ENCODE assay signal across 8 cellular contexts in the genomic region with DNA sequence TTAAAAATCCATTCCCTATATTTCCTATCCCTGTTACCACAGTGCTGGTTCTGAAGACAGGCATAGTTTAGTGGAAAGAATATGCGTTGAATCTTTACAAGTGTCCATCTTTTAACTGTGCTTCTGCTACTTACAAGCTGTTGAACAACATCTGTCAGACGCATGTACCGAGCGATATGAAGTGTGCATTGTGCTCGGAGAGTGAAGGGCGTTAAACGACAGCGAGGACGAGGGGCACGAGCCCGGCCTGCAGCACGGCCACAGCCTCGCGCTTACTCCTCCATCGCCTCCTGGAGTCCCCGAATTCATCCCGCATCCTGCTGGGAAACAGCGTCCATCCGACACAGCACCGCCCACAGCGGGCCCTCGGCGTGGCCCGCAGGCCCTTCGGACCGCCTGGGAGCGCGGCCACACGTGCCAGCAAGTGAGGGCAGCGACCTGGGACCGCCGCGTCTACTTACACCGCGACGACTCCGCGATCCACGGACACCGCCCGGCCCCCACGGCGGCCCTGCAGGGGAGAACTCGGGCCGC. TPM values are rescaled to one million over a fixed set of nuclear protein-coding genes. Genes with fewer than 3 reads are reported as not detected.
DNase-seq lines count a peak whose midpoint lies in the region; ATAC-seq, FAIRE-seq and TF ChIP-seq lines count a peak whose summit lies in the region.

No MANE protein-coding gene starts in this region.

- H3K4me2 ChIP-seq in HCT116 (ENCODE audit: low read length) (peak overlapping the region; percentile 86), astrocyte (ENCODE audit: low read length) (peak overlapping the region; percentile 98)

- FAIRE-seq in astrocyte (lab: Jason Lieb, UNC) (peak; percentile 45), small intestine (lab: Jason Lieb, UNC) (no peak)

- H3K36me3 Mint-ChIP-seq in astrocyte (ENCODE audit: low read depth, unreplicated experiment): peaks cover 3% of the 10 kb centered on the region

- TF ChIP-seq POLR2A in HCT116 (IDR thresholded peaks at IDR 0.05; ENCODE audit: borderline replicate concordance, extremely low read depth, insufficient read depth, insufficient read length): no peak

- POLR2A ChIA-PET in HCT116 (lab: Charles Lee): interaction anchor here (1.4 kb wide), 1 partner anchor 21 kb away, joined by 7 read pairs; no protein-coding TSS in a partner anchor

- RAD21 ChIA-PET in HCT116 (lab: Charles Lee; ENCODE audit: low non-redundant PET in 1 of 2, low total read pairs in 2 of 2, uncharacterized antibody in 2 of 2, unreplicated experiment in 2 of 2): no interaction called here

- WGBS in small intestine, 3 donors: 0% methylated on average over 27 to 45 of the region's 45 CpGs

- DNase-seq in NCI-H82 (lab: John Stamatoyannopoulos, UW) (peak; percentile 57), NCI-H82 treated with DMSO at 0.1 percent for 48 hours (lab: John Stamatoyannopoulos, UW; ENCODE audit: unreplicated experiment) (no peak), HCT116 (ENCODE audit: low read depth, low spot score) (no peak), NCI-H1105 (lab: John Stamatoyannopoulos, UW) (peak; percentile 30), astrocyte (ENCODE audit: low read depth) (peak; percentile 41), small intestine (peak; percentile 35), GF-D8 (lab: John Stamatoyannopoulos, UW) (no peak)

- H3K79me2 ChIP-seq in HCT116 (ENCODE audit: insufficient read depth, low read length) (peaks cover 87% of the 10 kb centered on the region), astrocyte (ENCODE audit: insufficient read depth, low read length) (peaks cover 89% of the 10 kb centered on the region)

- intact Hi-C loops in HCT116 (cut with micrococcal nuclease): loop anchor here (1.0 kb wide), 1 partner anchor 241 kb away; no protein-coding TSS in a partner anchor

- no TSS peak for BruUV-seq in HCT116 (replicated peaks; lab: Mats Ljungman, UMichigan)

- H3K27me3 Mint-ChIP-seq in astrocyte (ENCODE audit: low read depth, unreplicated experiment): no peaks in the 10 kb centered on the region

- peaks cover 0 to 27% of the 10 kb centered on the region in 2 experiments; a peak in 3 of 4 replicates for H3K36me3 ChIP-seq in HCT116 (ENCODE audit: control insufficient read depth in 1 of 2, insufficient read depth in 2 of 2, low read length in 2 of 2)
- peaks cover 3% of the 10 kb centered on the region for H3K36me3 ChIP-seq in astrocyte (ENCODE audit: insufficient read depth, low read length)
- peaks cover 8% of the 10 kb centered on the region for H3K36me3 ChIP-seq in iPS-15b (ENCODE audit: control insufficient read depth, insufficient read depth, low read length)
- H3K36me3 ChIP-seq in small intestine (ENCODE audit: control insufficient read depth in 2 of 2, insufficient read depth in 2 of 2, low read length in 2 of 2): peaks cover 1 to 2% of the 10 kb centered on the region in 2 donors

- no peak for TF ChIP-seq RAD21 in HCT116 (IDR thresholded peaks at IDR 0.05; ENCODE audit: low read depth)

- peaks cover 14 to 23% of the 10 kb centered on the region in 2 experiments for H3K4me1 ChIP-seq in HCT116 (ENCODE audit: control insufficient read depth in 1 of 2, insufficient read depth in 2 of 2, low read length in 2 of 2)
- peaks cover 21% of the 10 kb centered on the region for H3K4me1 ChIP-seq in astrocyte (ENCODE audit: insufficient read depth, low read length)
- H3K4me1 ChIP-seq in iPS-15b (ENCODE audit: control insufficient read depth, insufficient read depth, low read length): peaks cover 14% of the 10 kb centered on the region
- peaks cover 0 to 6% of the 10 kb centered on the region in 2 donors for H3K4me1 ChIP-seq in small intestine (ENCODE audit: control insufficient read depth in 2 of 2, insufficient read depth in 1 of 2, low read depth in 1 of 2, low read length in 1 of 2)

- H3K9me2 ChIP-seq in HCT116 (ENCODE audit: insufficient read depth): no peaks in the 10 kb centered on the region

- H4K20me1 ChIP-seq in HCT116 (ENCODE audit: insufficient read depth): peaks cover under 1% of the 10 kb centered on the region; the same call in 1 of the 2 replicates
- H4K20me1 ChIP-seq in astrocyte (ENCODE audit: insufficient read depth, low read length): peaks cover 56% of the 10 kb centered on the region

- H3K4me1 Mint-ChIP-seq in astrocyte (ENCODE audit: low read depth, unreplicated experiment): peaks cover 17% of the 10 kb centered on the region

- ATAC-seq in HCT116: peak; percentile 22

- peak overlapping the region; percentile 93 for H3K27ac Mint-ChIP-seq in astrocyte (ENCODE audit: unreplicated experiment)

- H3K9me3 ChIP-seq in HCT116 (ENCODE audit: control insufficient read depth in 1 of 2, insufficient read depth in 1 of 2, low read depth in 1 of 2, low read length in 2 of 2): no peaks in the 10 kb centered on the region
- H3K9me3 ChIP-seq in astrocyte (ENCODE audit: insufficient read depth, low read depth, low read length): no peaks in the 10 kb centered on the region
- H3K9me3 ChIP-seq in iPS-15b (ENCODE audit: control insufficient read depth, insufficient read depth, low read length): no peaks in the 10 kb centered on the region
- no peaks in the 10 kb centered on the region for H3K9me3 ChIP-seq in small intestine (ENCODE audit: control insufficient read depth, low read depth)

- CTCF ChIA-PET in HCT116 (lab: Charles Lee): interaction anchor here (2.5 kb wide), 1 partner anchor 243 kb away, joined by 9 read pairs; no protein-coding TSS in a partner anchor

- TF ChIP-seq CTCF in HCT116 (IDR thresholded peaks at IDR 0.05 in 2 of 3, conservative IDR thresholded peaks at IDR 0.05 in 1 of 3; ENCODE audit: borderline replicate concordance in 1 of 3, insufficient read depth in 1 of 3, low read depth in 2 of 3, low read length in 2 of 3) (no peak), astrocyte (IDR thresholded peaks at IDR 0.05; ENCODE audit: insufficient read depth, low read depth, low read length) (no peak)

- H3K9me3 Mint-ChIP-seq in astrocyte (ENCODE audit: unreplicated experiment): no peaks in the 10 kb centered on the region

- H3K4me3 ChIP-seq in HCT116 (replicated peaks in 1 of 2; ENCODE audit: low read depth in 1 of 2, low read length in 2 of 2): peak overlapping the region; percentile 56 to 74
- peak overlapping the region; percentile 84 for H3K4me3 ChIP-seq in astrocyte (ENCODE audit: insufficient read depth, low read depth, low read length)
- peak overlapping the region; percentile 92 for H3K4me3 ChIP-seq in iPS-15b (ENCODE audit: low read depth, low read length)
- H3K4me3 ChIP-seq in small intestine (ENCODE audit: low read depth in 1 of 2, low read length in 2 of 2): peak overlapping the region; percentile 75 to 93

- H3K4me3 Mint-ChIP-seq in astrocyte (ENCODE audit: unreplicated experiment): peak overlapping the region; percentile 88

- peak overlapping the region; percentile 98 for H3K27ac ChIP-seq in HCT116 (ENCODE audit: low read depth, low read length)
- peak overlapping the region; percentile 95 for H3K27ac ChIP-seq in astrocyte (ENCODE audit: low read depth, low read length)
- peak overlapping the region; percentile 98 to 100 for H3K27ac ChIP-seq in small intestine (ENCODE audit: low read depth in 1 of 2, low read length in 1 of 2)

- H3K9ac ChIP-seq in HCT116 (ENCODE audit: low read length) (peak overlapping the region; percentile 96), astrocyte (ENCODE audit: low read length) (peak overlapping the region; percentile 97), iPS-15b (ENCODE audit: low read depth, low read length) (peak overlapping the region; percentile 94)

- no peaks in the 10 kb centered on the region for H3K27me3 ChIP-seq in HCT116 (ENCODE audit: insufficient read depth, low read length)
- no peaks in the 10 kb centered on the region for H3K27me3 ChIP-seq in astrocyte (ENCODE audit: insufficient read depth, low read length)
- H3K27me3 ChIP-seq in iPS-15b (ENCODE audit: control insufficient read depth, insufficient read depth, low read length): no peaks in the 10 kb centered on the region
- no peaks in the 10 kb centered on the region for H3K27me3 ChIP-seq in small intestine (ENCODE audit: control insufficient read depth in 2 of 2, insufficient read depth in 2 of 2, low read length in 2 of 2)

- H2AFZ ChIP-seq in HCT116 (ENCODE audit: low read depth, low read length, poor library complexity, severe bottlenecking) (no peak overlapping the region), astrocyte (ENCODE audit: low read depth, low read length) (peak overlapping the region; percentile 89)

TF ChIP-seq in HCT116, 20 proteins besides CTCF, POLR2A, EP300 and RAD21 (continues in another document):
- TF ChIP-seq, protein P1, sequence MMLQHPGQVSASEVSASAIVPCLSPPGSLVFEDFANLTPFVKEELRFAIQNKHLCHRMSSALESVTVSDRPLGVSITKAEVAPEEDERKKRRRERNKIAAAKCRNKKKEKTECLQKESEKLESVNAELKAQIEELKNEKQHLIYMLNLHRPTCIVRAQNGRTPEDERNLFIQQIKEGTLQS (IDR thresholded peaks at IDR 0.05): no peak
- TF ChIP-seq FOSL1 (IDR thresholded peaks at IDR 0.05; ENCODE audit: low read depth) (no peak), CEBPB (IDR thresholded peaks at IDR 0.05; ENCODE audit: low read depth) (no peak), EZH2phosphoT487 (IDR thresholded peaks at IDR 0.05; ENCODE audit: borderline replicate concordance) (no peak), POLR2AphosphoS5 (IDR thresholded peaks at IDR 0.05; ENCODE audit: low read depth, low read length) (no peak), EZH2 (IDR thresholded peaks at IDR 0.05) (no peak)

RNA-seq across cellular contexts. Expression of a gene that starts 0.5 kb away (rescaled TPM):
- total RNA-seq in HCT116 (2021; ENCODE audit: unreplicated experiment): 73.3 TPM
- 51.0 and 56.6 TPM in 2 replicates for polyA plus RNA-seq in HCT116 (2012)
- 29.6 and 31.5 TPM in 2 replicates for total RNA-seq in astrocyte
- polyA plus RNA-seq in small intestine: 10 to 100 TPM; 21.6 to 33.4 (median 26.6) TPM

RNA-seq across cellular contexts. Expression of a gene that starts 1.5 kb away (rescaled TPM):
- total RNA-seq in HCT116 (2021; ENCODE audit: unreplicated experiment) (76.5 TPM), astrocyte (71.3 and 81.3 TPM in 2 replicates)
- 41.6 and 42.5 TPM in 2 replicates for polyA plus RNA-seq in HCT116 (2012)
- polyA plus RNA-seq in small intestine: 10 to 100 TPM; 30.2 to 32.7 (median 32.4) TPM

RNA-seq across cellular contexts. Expression of a gene that starts 49.5 kb away (rescaled TPM):
- total RNA-seq in HCT116 (2021; ENCODE audit: unreplicated experiment) (not detected), astrocyte (not detected in 2 replicates)
- 0.20 and 0.25 TPM in 2 replicates for polyA plus RNA-seq in HCT116 (2012)
- not detected for polyA plus RNA-seq in small intestine

Comparison
In these comparisons a context has a peak if more than half of its experiments do, and no peak if none do; other contexts are left out.
1. DNase-seq: peak in NCI-H82 (single experiment), NCI-H1105 (single experiment), astrocyte (single experiment) and small intestine (single experiment); none in NCI-H82 treated with DMSO at 0.1 percent for 48 hours (single experiment), HCT116 (single experiment) and GF-D8 (single experiment).
2. Peak in every context shown above with its lines, with median percentiles within 50 percentile points of each other: H3K27ac ChIP-seq, H3K4me3 ChIP-seq and H3K9ac ChIP-seq.